ENCODE assay signal across 2 cellular contexts in the genomic region with DNA sequence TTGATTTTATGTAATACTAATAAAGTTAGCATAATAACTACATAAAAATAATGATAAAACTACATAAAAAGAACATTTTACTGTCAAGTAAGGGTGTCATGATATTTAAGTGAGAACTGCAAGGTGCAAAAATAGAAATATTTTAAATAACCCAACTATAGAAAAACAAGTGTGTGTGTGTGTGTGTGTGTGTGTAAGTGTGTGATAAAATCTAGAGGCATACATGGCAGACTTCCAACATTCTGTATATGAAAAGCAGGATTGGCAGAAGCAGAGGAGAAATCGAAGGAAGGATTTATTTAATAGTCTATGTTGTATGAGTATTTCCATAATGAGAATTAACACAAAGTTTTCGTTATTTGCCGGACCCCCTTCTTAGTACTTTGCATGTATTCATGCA.
TF ChIP-seq lines count a peak whose summit lies in the region.

No MANE protein-coding gene starts in this region.

TF ChIP-seq in SK-N-SH, 30 proteins besides CTCF, POLR2A, EP300 and RAD21 (continued from another document):
- TF ChIP-seq, protein P1, sequence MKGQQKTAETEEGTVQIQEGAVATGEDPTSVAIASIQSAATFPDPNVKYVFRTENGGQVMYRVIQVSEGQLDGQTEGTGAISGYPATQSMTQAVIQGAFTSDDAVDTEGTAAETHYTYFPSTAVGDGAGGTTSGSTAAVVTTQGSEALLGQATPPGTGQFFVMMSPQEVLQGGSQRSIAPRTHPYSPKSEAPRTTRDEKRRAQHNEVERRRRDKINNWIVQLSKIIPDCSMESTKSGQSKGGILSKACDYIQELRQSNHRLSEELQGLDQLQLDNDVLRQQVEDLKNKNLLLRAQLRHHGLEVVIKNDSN (IDR thresholded peaks at IDR 0.05; ENCODE audit: borderline replicate concordance, low read depth) = no peak
- TF ChIP-seq GATA2 (CRISPR knock-in tag; IDR thresholded peaks at IDR 0.05) = peak; percentile 49

TF ChIP-seq in SK-N-SH treated with all-trans-retinoic acid at 6 μM for 48 hours, 23 proteins besides CTCF, POLR2A, EP300 and RAD21 (continued from another document):
- TF ChIP-seq, protein P2, sequence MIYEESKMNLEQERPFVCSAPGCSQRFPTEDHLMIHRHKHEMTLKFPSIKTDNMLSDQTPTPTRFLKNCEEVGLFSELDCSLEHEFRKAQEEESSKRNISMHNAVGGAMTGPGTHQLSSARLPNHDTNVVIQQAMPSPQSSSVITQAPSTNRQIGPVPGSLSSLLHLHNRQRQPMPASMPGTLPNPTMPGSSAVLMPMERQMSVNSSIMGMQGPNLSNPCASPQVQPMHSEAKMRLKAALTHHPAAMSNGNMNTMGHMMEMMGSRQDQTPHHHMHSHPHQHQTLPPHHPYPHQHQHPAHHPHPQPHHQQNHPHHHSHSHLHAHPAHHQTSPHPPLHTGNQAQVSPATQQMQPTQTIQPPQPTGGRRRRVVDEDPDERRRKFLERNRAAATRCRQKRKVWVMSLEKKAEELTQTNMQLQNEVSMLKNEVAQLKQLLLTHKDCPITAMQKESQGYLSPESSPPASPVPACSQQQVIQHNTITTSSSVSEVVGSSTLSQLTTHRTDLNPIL (CRISPR knock-in tag; IDR thresholded peaks at IDR 0.05; ENCODE audit: low read depth) = no peak
- no peak for TF ChIP-seq BACH2 (CRISPR knock-in tag; IDR thresholded peaks at IDR 0.05; ENCODE audit: borderline replicate concordance)
- no peak for TF ChIP-seq GLIS3 (CRISPR knock-in tag; IDR thresholded peaks at IDR 0.05)
- no peak for TF ChIP-seq SNAI2 (CRISPR knock-in tag; IDR thresholded peaks at IDR 0.05)
- TF ChIP-seq ZFP30 (CRISPR knock-in tag; IDR thresholded peaks at IDR 0.05) = no peak
- no peak for TF ChIP-seq ZNF8 (CRISPR knock-in tag; IDR thresholded peaks at IDR 0.05)
- TF ChIP-seq RARB (CRISPR knock-in tag; IDR thresholded peaks at IDR 0.05) = no peak
- no peak for TF ChIP-seq ZNF565 (CRISPR knock-in tag; conservative IDR thresholded peaks at IDR 0.05; ENCODE audit: low read depth)
- TF ChIP-seq, protein P3, sequence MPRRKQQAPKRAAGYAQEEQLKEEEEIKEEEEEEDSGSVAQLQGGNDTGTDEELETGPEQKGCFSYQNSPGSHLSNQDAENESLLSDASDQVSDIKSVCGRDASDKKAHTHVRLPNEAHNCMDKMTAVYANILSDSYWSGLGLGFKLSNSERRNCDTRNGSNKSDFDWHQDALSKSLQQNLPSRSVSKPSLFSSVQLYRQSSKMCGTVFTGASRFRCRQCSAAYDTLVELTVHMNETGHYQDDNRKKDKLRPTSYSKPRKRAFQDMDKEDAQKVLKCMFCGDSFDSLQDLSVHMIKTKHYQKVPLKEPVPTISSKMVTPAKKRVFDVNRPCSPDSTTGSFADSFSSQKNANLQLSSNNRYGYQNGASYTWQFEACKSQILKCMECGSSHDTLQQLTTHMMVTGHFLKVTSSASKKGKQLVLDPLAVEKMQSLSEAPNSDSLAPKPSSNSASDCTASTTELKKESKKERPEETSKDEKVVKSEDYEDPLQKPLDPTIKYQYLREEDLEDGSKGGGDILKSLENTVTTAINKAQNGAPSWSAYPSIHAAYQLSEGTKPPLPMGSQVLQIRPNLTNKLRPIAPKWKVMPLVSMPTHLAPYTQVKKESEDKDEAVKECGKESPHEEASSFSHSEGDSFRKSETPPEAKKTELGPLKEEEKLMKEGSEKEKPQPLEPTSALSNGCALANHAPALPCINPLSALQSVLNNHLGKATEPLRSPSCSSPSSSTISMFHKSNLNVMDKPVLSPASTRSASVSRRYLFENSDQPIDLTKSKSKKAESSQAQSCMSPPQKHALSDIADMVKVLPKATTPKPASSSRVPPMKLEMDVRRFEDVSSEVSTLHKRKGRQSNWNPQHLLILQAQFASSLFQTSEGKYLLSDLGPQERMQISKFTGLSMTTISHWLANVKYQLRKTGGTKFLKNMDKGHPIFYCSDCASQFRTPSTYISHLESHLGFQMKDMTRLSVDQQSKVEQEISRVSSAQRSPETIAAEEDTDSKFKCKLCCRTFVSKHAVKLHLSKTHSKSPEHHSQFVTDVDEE (CRISPR knock-in tag; IDR thresholded peaks at IDR 0.05) = no peak
- no peak for TF ChIP-seq TCF4 (CRISPR knock-in tag; IDR thresholded peaks at IDR 0.05; ENCODE audit: borderline replicate concordance)
- TF ChIP-seq ZC3H10 (CRISPR knock-in tag; IDR thresholded peaks at IDR 0.05) = no peak
- TF ChIP-seq ZNF70 (CRISPR knock-in tag; IDR thresholded peaks at IDR 0.05) = no peak
- TF ChIP-seq OSR1 (CRISPR knock-in tag; IDR thresholded peaks at IDR 0.05) = no peak
- TF ChIP-seq CSRNP3 (CRISPR knock-in tag; IDR thresholded peaks at IDR 0.05) = no peak
- no peak for TF ChIP-seq TOX (CRISPR knock-in tag; IDR thresholded peaks at IDR 0.05; ENCODE audit: borderline replicate concordance)
